Comparison of ENCODE assay signal across 16 cellular contexts in genomic region chr19:36106441-36106840, GRCh38. TPM values are rescaled to one million over a fixed set of nuclear protein-coding genes. Genes with fewer than 3 reads are reported as not detected.
DNase-seq lines count a peak whose midpoint lies in the region; ATAC-seq and TF ChIP-seq lines count a peak whose summit lies in the region.
"Had no signal": no experiment of that assay in that cellular context is flagged by ENCODE, and none has a peak within 500 bp of the region (broad histone marks: within the 10 kb centered on the region; RNA-seq: fewer than 3 reads in every experiment).

No MANE protein-coding gene starts in this region.

- H3K27ac ChIP-seq in 22Rv1 (0 out of 2 replicates have a peak overlapping the region, but pooled peaks have one; percentile 2), RWPE1 (peak overlapping the region; percentile 40), endodermal cell (ENCODE audit: low read depth, low read length) (no peak overlapping the region)

- intact Hi-C loops in mucosa of descending colon (cut with DNase I, micrococcal nuclease), result no loop called here

- peak overlapping the region; percentile 47 for H3K27ac Mint-ChIP-seq in activated CD8-positive, alpha-beta memory T cell treated with anti-CD3 and anti-CD28 coated beads, Interleukin-2, amount 10 ng/mL, durations not matched to agents 7 days and 5 days
- peak overlapping the region; percentile 22 for H3K27ac Mint-ChIP-seq in endodermal cell

- H3K4me1 Mint-ChIP-seq in activated CD8-positive, alpha-beta memory T cell treated with anti-CD3 and anti-CD28 coated beads, Interleukin-2, amount 10 ng/mL, durations not matched to agents 7 days and 5 days, result no peaks in the 10 kb centered on the region
- H3K4me1 Mint-ChIP-seq in endodermal cell, result no peaks in the 10 kb centered on the region

- H3K27me3 Mint-ChIP-seq in activated CD8-positive, alpha-beta memory T cell treated with anti-CD3 and anti-CD28 coated beads, Interleukin-2, amount 10 ng/mL, durations not matched to agents 7 days and 5 days, result no peaks in the 10 kb centered on the region
- H3K27me3 Mint-ChIP-seq in endodermal cell (ENCODE audit: insufficient read depth), result no peaks in the 10 kb centered on the region

- 92 to 93% methylated on average over 6 of the region's 6 CpGs for WGBS in endodermal cell (ENCODE audit: insufficient coverage in 1 of 2, insufficient read length in 1 of 2), 2 experiments

- H3K9me3 ChIP-seq in endodermal cell (ENCODE audit: control insufficient read depth, low read length) (no peaks in the 10 kb centered on the region), mucosa of descending colon (no peaks in the 10 kb centered on the region)

- no peak for DNase-seq in activated CD8-positive, alpha-beta memory T cell treated with anti-CD3 and anti-CD28 coated beads, Interleukin-2, amount 10 ng/mL, durations not matched to agents 7 days and 5 days
- DNase-seq in activated CD8-positive, alpha-beta memory T cell treated with anti-CD3 and anti-CD28 coated beads, Interleukin-2, amount 50 U/mL, for 4 hours, result no peak
- DNase-seq in RWPE1 (ENCODE audit: low spot score) (no peak), endodermal cell (no peak), mucosa of descending colon (no peak), NCI-H187 treated with DMSO at 0.1 percent for 48 hours (lab: John Stamatoyannopoulos, UW) (no peak)
- DNase-seq: DND-41, NCI-H1105 treated with DMSO at 0.1 percent for 48 hours, NCI-H187, NCI-H345, NCI-H526, SHP77 had no signal

- no peaks in the 10 kb centered on the region for H3K4me1 ChIP-seq in endodermal cell (ENCODE audit: control insufficient read depth, insufficient read depth, low read length)
- no peaks in the 10 kb centered on the region for H3K4me1 ChIP-seq in mucosa of descending colon (ENCODE audit: low read depth)

- POLR2A ChIA-PET in RWPE1 (lab: Yijun Ruan, JAX; ENCODE audit: low non-redundant PET), result no interaction called here

- H3K9ac ChIP-seq in endodermal cell (ENCODE audit: extremely low read depth, low read length, poor library complexity, severe bottlenecking), result no peak overlapping the region

- no peak overlapping the region for H3K4me3 Mint-ChIP-seq in activated CD8-positive, alpha-beta memory T cell treated with anti-CD3 and anti-CD28 coated beads, Interleukin-2, amount 10 ng/mL, durations not matched to agents 7 days and 5 days
- no peak overlapping the region for H3K4me3 Mint-ChIP-seq in endodermal cell

- TF ChIP-seq CTCF in 22Rv1 (IDR thresholded peaks at IDR 0.05) (no peak), RWPE1 (conservative IDR thresholded peaks at IDR 0.05; ENCODE audit: low read depth) (no peak), endodermal cell (conservative IDR thresholded peaks at IDR 0.05) (no peak), mucosa of descending colon (IDR thresholded peaks at IDR 0.05) (no peak)

- H3K36me3 ChIP-seq in endodermal cell (ENCODE audit: control insufficient read depth, insufficient read depth, low read length), result peaks cover 14% of the 10 kb centered on the region
- no peaks in the 10 kb centered on the region for H3K36me3 ChIP-seq in mucosa of descending colon (ENCODE audit: low read depth)

- H3K36me3 Mint-ChIP-seq in activated CD8-positive, alpha-beta memory T cell treated with anti-CD3 and anti-CD28 coated beads, Interleukin-2, amount 10 ng/mL, durations not matched to agents 7 days and 5 days, result peaks cover 9% of the 10 kb centered on the region
- peaks cover 33% of the 10 kb centered on the region for H3K36me3 Mint-ChIP-seq in endodermal cell (ENCODE audit: low read depth)

- no peak overlapping the region for H3K4me3 ChIP-seq in endodermal cell (ENCODE audit: low read length)
- no peak overlapping the region for H3K4me3 ChIP-seq in mucosa of descending colon

- H3K9me3 Mint-ChIP-seq in activated CD8-positive, alpha-beta memory T cell treated with anti-CD3 and anti-CD28 coated beads, Interleukin-2, amount 10 ng/mL, durations not matched to agents 7 days and 5 days (ENCODE audit: low read depth), result no peaks in the 10 kb centered on the region
- H3K9me3 Mint-ChIP-seq in endodermal cell, result no peaks in the 10 kb centered on the region

- H3K27me3 ChIP-seq in endodermal cell (ENCODE audit: control insufficient read depth, insufficient read depth, low read length, poor library complexity, severe bottlenecking), result no peaks in the 10 kb centered on the region

- ATAC-seq in activated CD8-positive, alpha-beta memory T cell treated with anti-CD3 and anti-CD28 coated beads, Interleukin-2, amount 10 ng/mL, durations not matched to agents 7 days and 5 days, result no peak
- no peak for ATAC-seq in mucosa of descending colon
- no peak for ATAC-seq in GM21786 (IDR thresholded peaks at IDR 0.05; ENCODE audit: unreplicated experiment)
- ATAC-seq: Panc1 had no signal

- CTCF ChIA-PET in activated CD8-positive, alpha-beta memory T cell treated with anti-CD3 and anti-CD28 coated beads, Interleukin-2, amount 10 ng/mL, durations not matched to agents 7 days and 5 days (lab: Charles Lee), result no interaction called here
- CTCF ChIA-PET in RWPE1 (lab: Yijun Ruan, JAX), result no interaction called here

RNA-seq across cellular contexts. Expression of gene OVOL3, which starts 4.5 kb away (rescaled TPM):
- total RNA-seq in activated CD8-positive, alpha-beta memory T cell treated with anti-CD3 and anti-CD28 coated beads, Interleukin-2, amount 10 ng/mL, durations not matched to agents 7 days and 5 days, result not detected
- not detected for total RNA-seq in endodermal cell
- polyA plus RNA-seq in endodermal cell (2013, experiment 1 of 2), result not detected
- not detected for polyA plus RNA-seq in endodermal cell (2013, experiment 2 of 2)
- total RNA-seq in mucosa of descending colon, result not detected

RNA-seq across cellular contexts. Expression of gene POLR2I, which starts 8.2 kb away (rescaled TPM):
- 10 to 100 TPM; 63.2 to 65.3 TPM for total RNA-seq in activated CD8-positive, alpha-beta memory T cell treated with anti-CD3 and anti-CD28 coated beads, Interleukin-2, amount 10 ng/mL, durations not matched to agents 7 days and 5 days
- total RNA-seq in endodermal cell (100 to 1,000 TPM; 102 to 132 TPM), mucosa of descending colon (10 to 100 TPM; 42.7 to 66.4 (median 47.4) TPM)
- 99.2 TPM for polyA plus RNA-seq in endodermal cell (2013, experiment 1 of 2)
- 100 TPM for polyA plus RNA-seq in endodermal cell (2013, experiment 2 of 2)

RNA-seq across cellular contexts. Expression of gene TBCB, which starts 8.8 kb away (rescaled TPM):
- 100 to 1,000 TPM; 141 to 166 TPM for total RNA-seq in activated CD8-positive, alpha-beta memory T cell treated with anti-CD3 and anti-CD28 coated beads, Interleukin-2, amount 10 ng/mL, durations not matched to agents 7 days and 5 days
- 100 to 1,000 TPM; 189 to 194 TPM for total RNA-seq in endodermal cell
- polyA plus RNA-seq in endodermal cell (2013, experiment 1 of 2), result 216 TPM
- polyA plus RNA-seq in endodermal cell (2013, experiment 2 of 2), result 209 TPM
- total RNA-seq in mucosa of descending colon, result 100 to 1,000 TPM in 1 of 3 donors, 10 to 100 TPM in 2; 81.9 to 106 (median 90.8) TPM

RNA-seq across cellular contexts. Expression of gene CAPNS1, which starts 33.4 kb away (rescaled TPM):
- 100 to 1,000 TPM; 411 to 479 TPM for total RNA-seq in activated CD8-positive, alpha-beta memory T cell treated with anti-CD3 and anti-CD28 coated beads, Interleukin-2, amount 10 ng/mL, durations not matched to agents 7 days and 5 days
- 100 to 1,000 TPM; 633 to 714 TPM for total RNA-seq in endodermal cell
- 405 TPM for polyA plus RNA-seq in endodermal cell (2013, experiment 1 of 2)
- 436 TPM for polyA plus RNA-seq in endodermal cell (2013, experiment 2 of 2)
- total RNA-seq in mucosa of descending colon, result 100 to 1,000 TPM; 501 to 878 (median 756) TPM

RNA-seq across cellular contexts. Expression of gene COX7A1, which starts 45.8 kb away (rescaled TPM):
- not detected for total RNA-seq in activated CD8-positive, alpha-beta memory T cell treated with anti-CD3 and anti-CD28 coated beads, Interleukin-2, amount 10 ng/mL, durations not matched to agents 7 days and 5 days
- 1 to 10 TPM; 1.4 to 2.4 TPM for total RNA-seq in endodermal cell
- polyA plus RNA-seq in endodermal cell (2013, experiment 1 of 2), result not detected
- not detected for polyA plus RNA-seq in endodermal cell (2013, experiment 2 of 2)
- total RNA-seq in mucosa of descending colon, result 100 to 1,000 TPM in 1 of 3 donors, 10 to 100 TPM in 1, 1 to 10 TPM in 1; 6.0 to 115 (median 11.3) TPM
- total RNA-seq: A673 had no signal
